13 cellular contexts compared by ENCODE assay signal in genomic region chr2:8540552-8541055, GRCh38.
A peak's percentile ranks its signal among the peaks of the same experiment; 100 is the strongest.
DNase-seq lines count a peak whose midpoint lies in the region; ATAC-seq and TF ChIP-seq lines count a peak whose summit lies in the region.
"Had no signal": no experiment of that assay in that cellular context is flagged by ENCODE, and none has a peak within 500 bp of the region (broad histone marks: within the 10 kb centered on the region; RNA-seq: fewer than 3 reads in every experiment).

No MANE protein-coding gene starts in this region.

- peak overlapping the region; percentile 47 to 50 for H3K9ac ChIP-seq in mucosa of rectum (ENCODE audit: low read depth in 1 of 2, low read length in 2 of 2)

- H3K4me1 Mint-ChIP-seq in activated T-helper 17 cell treated with anti-CD3 and anti-CD28 coated beads, Interleukin-2, amount 50 U/mL, for 72 hours: peaks cover 67% of the 10 kb centered on the region

- WGBS in heart left ventricle, 4 donors: 90 to 100% (median 95%) methylated on average over 2 of the region's 2 CpGs
- 96 to 97% methylated on average over 2 of the region's 2 CpGs for WGBS in upper lobe of left lung, 2 donors

- H3K9me3 ChIP-seq in heart left ventricle (no peaks in the 10 kb centered on the region), mucosa of rectum (ENCODE audit: control insufficient read depth in 2 of 2, low read length in 2 of 2) (no peaks in the 10 kb centered on the region), upper lobe of left lung (no peaks in the 10 kb centered on the region)

- H3K27ac Mint-ChIP-seq in activated T-helper 17 cell treated with anti-CD3 and anti-CD28 coated beads, Interleukin-2, amount 50 U/mL, for 72 hours: peak overlapping the region; percentile 100

- no peaks in the 10 kb centered on the region for H3K27me3 ChIP-seq in heart left ventricle
- no peaks in the 10 kb centered on the region for H3K27me3 ChIP-seq in mucosa of rectum (ENCODE audit: control insufficient read depth in 2 of 2, insufficient read depth in 2 of 2, low read length in 2 of 2)
- H3K27me3 ChIP-seq in upper lobe of left lung: no peaks in the 10 kb centered on the region

- H3K4me1 ChIP-seq in heart left ventricle: peaks cover 0 to 100% (median 45%) of the 10 kb centered on the region in 12 donors
- H3K4me1 ChIP-seq in mucosa of rectum (ENCODE audit: control insufficient read depth in 2 of 2, insufficient read depth in 2 of 2, low read length in 2 of 2): peaks cover 41 to 46% of the 10 kb centered on the region in 2 donors
- peaks cover 29 to 64% (median 52%) of the 10 kb centered on the region in 4 donors for H3K4me1 ChIP-seq in upper lobe of left lung

- no peak for TF ChIP-seq EP300 in upper lobe of left lung (IDR thresholded peaks at IDR 0.05)

- intact Hi-C loops in Right ventricle myocardium inferior (cut with DNase I): no loop called here
- intact Hi-C loops in heart left ventricle (cut with DNase I): loop anchor here in 3 of 10 donors (5.0 to 10.0 kb wide), 3 partner anchors 124 to 137 kb away; no protein-coding TSS in a partner anchor

- H3K4me3 ChIP-seq in heart left ventricle (no peak overlapping the region), mucosa of rectum (ENCODE audit: low read length in 2 of 2) (no peak overlapping the region), upper lobe of left lung (no peak overlapping the region)

- H3K4me3 Mint-ChIP-seq in activated T-helper 17 cell treated with anti-CD3 and anti-CD28 coated beads, Interleukin-2, amount 50 U/mL, for 72 hours: peak overlapping the region; percentile 77
- H3K4me3 Mint-ChIP-seq: naive thymus-derived CD8-positive, alpha-beta T cell had no signal

- H3K27ac ChIP-seq in heart left ventricle (peak overlapping the region in 3 of 12 donors; percentile 55 to 87 (median 61)), mucosa of rectum (ENCODE audit: low read depth in 2 of 2, low read length in 2 of 2) (peak overlapping the region; percentile 90), upper lobe of left lung (peak overlapping the region; percentile 37 to 79 (median 66))

- no peaks in the 10 kb centered on the region for H3K27me3 Mint-ChIP-seq in activated T-helper 17 cell treated with anti-CD3 and anti-CD28 coated beads, Interleukin-2, amount 50 U/mL, for 72 hours

- TF ChIP-seq POLR2A in heart left ventricle (IDR thresholded peaks at IDR 0.05) (no peak), upper lobe of left lung (IDR thresholded peaks at IDR 0.05) (no peak)

- peak; percentile 22 for DNase-seq in Right ventricle myocardium inferior (ENCODE audit: missing footprints)
- DNase-seq in heart left ventricle: no peak
- DNase-seq in upper lobe of left lung: no peak
- no peak for DNase-seq in SIG-M5 treated with dmso at 0.1 percent for 504 hours (lab: John Stamatoyannopoulos, UW; ENCODE audit: unreplicated experiment)
- no peak for DNase-seq in AML-193 (lab: John Stamatoyannopoulos, UW)
- DNase-seq in NCI-H187 (lab: John Stamatoyannopoulos, UW): no peak
- DNase-seq: activated CD4-positive, CD25-positive, alpha-beta regulatory T cell; NCI-H1105 treated with DMSO at 0.1 percent for 48 hours; SIG-M5 had no signal

- no peaks in the 10 kb centered on the region for H3K9me3 Mint-ChIP-seq in activated T-helper 17 cell treated with anti-CD3 and anti-CD28 coated beads, Interleukin-2, amount 50 U/mL, for 72 hours
- H3K9me3 Mint-ChIP-seq: naive thymus-derived CD8-positive, alpha-beta T cell had no signal

- TF ChIP-seq CTCF in heart left ventricle (IDR thresholded peaks at IDR 0.05) (no peak), upper lobe of left lung (IDR thresholded peaks at IDR 0.05) (no peak)

- H3K36me3 Mint-ChIP-seq in activated T-helper 17 cell treated with anti-CD3 and anti-CD28 coated beads, Interleukin-2, amount 50 U/mL, for 72 hours (ENCODE audit: low read depth): peaks cover 46% of the 10 kb centered on the region
- H3K36me3 Mint-ChIP-seq: naive thymus-derived CD8-positive, alpha-beta T cell had no signal

- ATAC-seq in Right ventricle myocardium inferior (no peak), heart left ventricle (no peak), upper lobe of left lung (ENCODE audit: low FRiP score in 2 of 2) (no peak)
- ATAC-seq in activated T-helper 17 cell treated with anti-CD3 and anti-CD28 coated beads, Interleukin-2, amount 50 U/mL, for 72 hours (replicated peaks): no peak
- ATAC-seq: HCT116; naive thymus-derived CD8-positive, alpha-beta T cell had no signal

- H3K36me3 ChIP-seq in heart left ventricle (no peaks in the 10 kb centered on the region), mucosa of rectum (ENCODE audit: control insufficient read depth in 2 of 2, insufficient read depth in 2 of 2, low read length in 2 of 2) (no peaks in the 10 kb centered on the region), upper lobe of left lung (no peaks in the 10 kb centered on the region)
